In genomic region chr6:5025911-5026819, GRCh38 we compare ENCODE assay signal across 8 cellular contexts. TPM values are rescaled to one million over a fixed set of nuclear protein-coding genes. Genes with fewer than 3 reads are reported as not detected.
A peak's percentile ranks its signal among the peaks of the same experiment; 100 is the strongest.
DNase-seq lines count a peak whose midpoint lies in the region; ATAC-seq and TF ChIP-seq lines count a peak whose summit lies in the region.

No MANE protein-coding gene starts in this region.

- H3K9me3 Mint-ChIP-seq in activated T-cell treated with anti-CD3 and anti-CD28 coated beads, Interleukin-2, amount 50 U/mL, for 4 hours = no peaks in the 10 kb centered on the region
- no peaks in the 10 kb centered on the region for H3K9me3 Mint-ChIP-seq in endothelial cell (ENCODE audit: unreplicated experiment)

- peaks cover 12% of the 10 kb centered on the region for H3K4me1 Mint-ChIP-seq in activated T-cell treated with anti-CD3 and anti-CD28 coated beads, Interleukin-2, amount 50 U/mL, for 4 hours (ENCODE audit: low read depth)
- peaks cover 20% of the 10 kb centered on the region for H3K4me1 Mint-ChIP-seq in endothelial cell (ENCODE audit: unreplicated experiment)

- H3K4me3 Mint-ChIP-seq in activated T-cell treated with anti-CD3 and anti-CD28 coated beads, Interleukin-2, amount 50 U/mL, for 4 hours = peak overlapping the region; percentile 65
- H3K4me3 Mint-ChIP-seq in endothelial cell (ENCODE audit: unreplicated experiment) = peak overlapping the region; percentile 91

- CTCF ChIA-PET in RWPE1 (lab: Yijun Ruan, JAX) = no interaction called here

- peak overlapping the region; percentile 53 for H3K4me3 ChIP-seq in thymus (ENCODE audit: low read length)

- H3K27me3 ChIP-seq in thymus (ENCODE audit: control insufficient read depth, insufficient read depth) = no peaks in the 10 kb centered on the region

- H3K27ac ChIP-seq in RWPE1 (peak overlapping the region; percentile 14; the same call in 1 of the 2 replicates), thymus (ENCODE audit: low read depth) (no peak overlapping the region)

- DNase-seq in activated T-cell treated with anti-CD3 and anti-CD28 coated beads, Interleukin-2, amount 50 U/mL, for 4 hours = no peak
- DNase-seq in activated T-cell treated with anti-CD3 and anti-CD28 coated beads for 4 hours (no peak), RWPE1 (ENCODE audit: low spot score) (no peak), endothelial cell (ENCODE audit: low spot score) (peak; percentile 63), medulla oblongata (ENCODE audit: extremely low spot score) (peak; percentile 64), GF-D8 (lab: John Stamatoyannopoulos, UW) (no peak)

- no peak for TF ChIP-seq CTCF in RWPE1 (conservative IDR thresholded peaks at IDR 0.05; ENCODE audit: low read depth)
- TF ChIP-seq CTCF in endothelial cell (IDR thresholded peaks at IDR 0.05; ENCODE audit: unreplicated experiment) = no peak

- H3K27ac Mint-ChIP-seq in endothelial cell (ENCODE audit: unreplicated experiment) = peak overlapping the region; percentile 91

- ATAC-seq in activated T-cell treated with anti-CD3 and anti-CD28 coated beads, Interleukin-2, amount 50 U/mL, for 4 hours = no peak
- no peak for ATAC-seq in GM21825 (IDR thresholded peaks at IDR 0.05; ENCODE audit: unreplicated experiment)

- no peaks in the 10 kb centered on the region for H3K9me3 ChIP-seq in thymus (ENCODE audit: control insufficient read depth)

- H3K36me3 Mint-ChIP-seq in activated T-cell treated with anti-CD3 and anti-CD28 coated beads, Interleukin-2, amount 50 U/mL, for 4 hours (ENCODE audit: insufficient read depth) = peaks cover 5% of the 10 kb centered on the region
- H3K36me3 Mint-ChIP-seq in endothelial cell (ENCODE audit: low read depth, unreplicated experiment) = peaks cover 4% of the 10 kb centered on the region

- H3K27me3 Mint-ChIP-seq in activated T-cell treated with anti-CD3 and anti-CD28 coated beads, Interleukin-2, amount 50 U/mL, for 4 hours (ENCODE audit: low read depth) = peaks cover 10% of the 10 kb centered on the region
- H3K27me3 Mint-ChIP-seq in endothelial cell (ENCODE audit: unreplicated experiment) = peaks cover 4% of the 10 kb centered on the region

- 6% methylated on average over 35 of the region's 35 CpGs for WGBS in thymus

- H3K4me1 ChIP-seq in thymus (ENCODE audit: control insufficient read depth, insufficient read depth, low read length) = peaks cover 2% of the 10 kb centered on the region

- POLR2A ChIA-PET in RWPE1 (lab: Yijun Ruan, JAX; ENCODE audit: low non-redundant PET) = no interaction called here

- no peaks in the 10 kb centered on the region for H3K36me3 ChIP-seq in thymus (ENCODE audit: control insufficient read depth, insufficient read depth)

RNA-seq across cellular contexts. Expression of gene RPP40, which starts 22.3 kb away (rescaled TPM):
- 10 to 100 TPM; 27.2 to 29.7 (median 28.5) TPM for total RNA-seq in activated T-cell treated with anti-CD3 and anti-CD28 coated beads, Interleukin-2, amount 50 U/mL, for 4 hours
- 9.6 TPM for total RNA-seq in endothelial cell (ENCODE audit: unreplicated experiment)
- 9.3 TPM for polyA plus RNA-seq in thymus

RNA-seq across cellular contexts. Expression of gene PPP1R3G, which starts 59.0 kb away (rescaled TPM):
- not detected for total RNA-seq in activated T-cell treated with anti-CD3 and anti-CD28 coated beads, Interleukin-2, amount 50 U/mL, for 4 hours
- total RNA-seq in endothelial cell (ENCODE audit: unreplicated experiment) = 0.05 TPM
- polyA plus RNA-seq in thymus = 0.75 TPM

Comparison
In these comparisons a context has a peak if more than half of its experiments do, and no peak if none do; other contexts are left out.
1. DNase-seq: peak in endothelial cell (single experiment) and medulla oblongata (single experiment); none in activated T-cell treated with anti-CD3 and anti-CD28 coated beads, Interleukin-2, amount 50 U/mL, for 4 hours (single experiment), activated T-cell treated with anti-CD3 and anti-CD28 coated beads for 4 hours (single experiment), RWPE1 (single experiment) and GF-D8 (single experiment).